9 cellular contexts compared by ENCODE assay signal in the genomic region with DNA sequence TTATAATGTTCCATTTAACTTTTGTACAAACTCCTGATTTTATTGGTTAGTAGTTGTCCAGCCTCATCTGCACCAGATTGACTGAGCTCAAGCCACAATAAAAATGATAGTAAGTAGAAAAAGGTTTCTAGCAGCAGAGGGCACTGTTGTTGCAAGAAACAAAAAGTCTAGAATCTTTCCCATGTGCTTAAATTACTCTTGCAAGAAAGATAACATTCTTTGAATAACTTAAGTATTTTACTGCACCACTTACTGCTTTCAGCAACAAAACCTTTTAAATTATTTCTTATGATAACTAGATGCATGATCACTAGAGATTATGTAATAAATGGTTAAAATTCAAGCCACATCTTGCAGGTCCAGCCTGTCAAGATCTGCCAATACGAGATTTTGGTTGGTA.
A peak's percentile ranks its signal among the peaks of the same experiment; 100 is the strongest.
DNase-seq lines count a peak whose midpoint lies in the region; ATAC-seq and TF ChIP-seq lines count a peak whose summit lies in the region.
"Had no signal": no experiment of that assay in that cellular context is flagged by ENCODE, and none has a peak within 500 bp of the region (broad histone marks: within the 10 kb centered on the region; RNA-seq: fewer than 3 reads in every experiment).

No MANE protein-coding gene starts in this region.

- ATAC-seq in HG03469 (IDR thresholded peaks at IDR 0.05; ENCODE audit: unreplicated experiment) = no peak

- no peak overlapping the region for H3K4me3 ChIP-seq in LNCaP clone FGC (ENCODE audit: low read depth, low read length)
- H3K4me3 ChIP-seq: skin epidermis had no signal

- TF ChIP-seq CTCF in GM20000 (IDR thresholded peaks at IDR 0.05; ENCODE audit: extremely low read depth, missing control alignments) (no peak), LNCaP clone FGC (IDR thresholded peaks at IDR 0.05; ENCODE audit: control insufficient read depth, extremely low read depth, insufficient read depth) (peak; percentile 40; the same call in 1 of the 2 replicates)

- DNase-seq in DMS53 treated with DMSO at 0.1 percent for 48 hours (lab: John Stamatoyannopoulos, UW; ENCODE audit: unreplicated experiment) = peak; percentile 58
- peak; percentile 22 for DNase-seq in GM20000 (ENCODE audit: low spot score)
- peak; percentile 46 for DNase-seq in LNCaP clone FGC (ENCODE audit: low read depth)
- DNase-seq in SW 1271 (lab: John Stamatoyannopoulos, UW) = peak; percentile 7 to 61
- peak; percentile 42 for DNase-seq in globus pallidus (ENCODE audit: low spot score)
- DNase-seq in retina = peak; percentile 57
- DNase-seq in cortex of kidney (lab: John Stamatoyannopoulos, UW) = no peak
